ENCODE assay signal across 9 cellular contexts in the genomic region with DNA sequence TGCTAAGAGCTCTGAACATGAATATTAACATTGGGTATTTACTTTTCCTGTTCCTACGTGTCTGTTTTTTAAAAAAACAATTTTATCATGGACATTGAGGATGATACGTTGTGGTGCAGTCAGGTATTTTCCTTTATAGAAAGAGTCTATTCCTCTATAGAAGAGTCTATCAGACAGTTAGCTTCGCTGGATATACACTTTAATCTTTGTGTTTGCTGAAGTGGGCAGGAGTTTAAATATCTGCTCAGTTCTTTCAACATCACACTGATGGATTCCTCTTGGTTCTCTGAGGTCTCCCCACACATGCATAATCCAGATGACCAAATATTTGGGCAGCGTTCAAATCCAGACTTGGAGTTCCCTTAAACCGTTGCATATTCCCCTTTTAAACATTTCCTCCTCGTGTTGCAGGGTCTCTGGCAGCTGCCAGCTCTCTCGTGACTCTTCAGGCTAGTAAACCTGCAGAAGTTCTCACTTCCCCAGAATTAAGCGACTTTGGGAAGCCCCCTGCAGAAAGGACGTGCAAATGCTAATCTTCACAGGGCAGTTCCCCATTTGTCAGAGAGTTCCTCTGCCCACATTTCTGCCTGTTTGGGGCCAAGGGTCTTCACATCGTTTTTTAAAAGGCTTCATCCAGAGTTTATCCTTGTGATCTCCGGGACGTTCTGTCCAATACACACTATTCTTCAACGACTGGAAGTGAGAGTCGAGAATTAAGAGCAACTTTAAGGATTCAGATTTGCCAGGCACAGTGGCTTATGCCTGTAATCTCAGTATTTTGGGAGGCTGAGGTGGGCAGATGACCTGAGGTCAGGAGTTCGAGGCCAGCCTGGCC. TPM values are rescaled to one million over a fixed set of nuclear protein-coding genes. Genes with fewer than 3 reads are reported as not detected.
DNase-seq lines count a peak whose midpoint lies in the region; ATAC-seq, FAIRE-seq and TF ChIP-seq lines count a peak whose summit lies in the region.
"Had no signal": no experiment of that assay in that cellular context is flagged by ENCODE, and none has a peak within 500 bp of the region (broad histone marks: within the 10 kb centered on the region; RNA-seq: fewer than 3 reads in every experiment).

No MANE protein-coding gene starts in this region.

- ATAC-seq in GM19467 (IDR thresholded peaks at IDR 0.05; ENCODE audit: unreplicated experiment) (peak; percentile 70), HG03103 (IDR thresholded peaks at IDR 0.05; ENCODE audit: low read depth, unreplicated experiment) (peak; percentile 69)

- WGBS in small intestine, 3 donors, result 38 to 54% (median 52%) methylated on average over 15 of the region's 15 CpGs

- H3K4me3 ChIP-seq in A673 (ENCODE audit: low read depth, low read length, poor library complexity, severe bottlenecking) (no peak overlapping the region), small intestine (ENCODE audit: low read depth in 1 of 2, low read length in 2 of 2) (no peak overlapping the region), vagina (no peak overlapping the region)

- CTCF ChIA-PET in A673 (lab: Charles Lee), result no interaction called here

- H3K27ac ChIP-seq in A673 (ENCODE audit: low read depth, low read length, poor library complexity, severe bottlenecking) (no peak overlapping the region), small intestine (ENCODE audit: low read depth in 1 of 2, low read length in 1 of 2) (no peak overlapping the region), vagina (no peak overlapping the region)

- no peaks in the 10 kb centered on the region for H3K27me3 ChIP-seq in A673 (replicated peaks; ENCODE audit: insufficient read depth, low read depth, low read length, poor library complexity)
- no peaks in the 10 kb centered on the region for H3K27me3 ChIP-seq in small intestine (ENCODE audit: control insufficient read depth in 2 of 2, insufficient read depth in 2 of 2, low read length in 2 of 2)
- H3K27me3 ChIP-seq in vagina, result no peaks in the 10 kb centered on the region

- BruUV-seq in A673 (replicated peaks; lab: Mats Ljungman, UMichigan), result no TSS peak

- DNase-seq in GM10266 (ENCODE audit: extremely low spot score) (peak; percentile 59), globus pallidus (ENCODE audit: low spot score) (peak; percentile 37), A673 (ENCODE audit: low spot score) (no peak), small intestine (no peak), NCI-H526 (lab: John Stamatoyannopoulos, UW) (no peak), vagina (ENCODE audit: extremely low spot score in 2 of 2) (no peak)
- DNase-seq: COR-L47 had no signal

- no peaks in the 10 kb centered on the region for H3K9me3 ChIP-seq in A673 (ENCODE audit: low read depth, low read length, poor library complexity, severe bottlenecking)
- H3K9me3 ChIP-seq in small intestine (ENCODE audit: control insufficient read depth, low read depth), result no peaks in the 10 kb centered on the region
- no peaks in the 10 kb centered on the region for H3K9me3 ChIP-seq in vagina

- TF ChIP-seq POLR2A in vagina (IDR thresholded peaks at IDR 0.05), result no peak

- POLR2A ChIA-PET in A673 (lab: Charles Lee; ENCODE audit: low non-redundant PET), result no interaction called here

- TF ChIP-seq CTCF in GM10266 (IDR thresholded peaks at IDR 0.05; ENCODE audit: control insufficient read depth, insufficient read depth, low read depth, missing control alignments), result no peak
- no peak for TF ChIP-seq CTCF in A673 (conservative IDR thresholded peaks at IDR 0.05; ENCODE audit: low read depth, low read length)
- no peak for TF ChIP-seq CTCF in vagina (IDR thresholded peaks at IDR 0.05)

- H3K4me1 ChIP-seq in A673 (ENCODE audit: insufficient read depth, low read length, poor library complexity, severe bottlenecking) (no peaks in the 10 kb centered on the region), small intestine (ENCODE audit: control insufficient read depth in 2 of 2, insufficient read depth in 1 of 2, low read depth in 1 of 2, low read length in 1 of 2) (no peaks in the 10 kb centered on the region), vagina (no peaks in the 10 kb centered on the region)

- H3K36me3 ChIP-seq in A673 (ENCODE audit: insufficient read depth, low read length, poor library complexity, severe bottlenecking) (no peaks in the 10 kb centered on the region), small intestine (ENCODE audit: control insufficient read depth in 2 of 2, insufficient read depth in 2 of 2, low read length in 2 of 2) (no peaks in the 10 kb centered on the region), vagina (no peaks in the 10 kb centered on the region)

- no peak for FAIRE-seq in small intestine (lab: Jason Lieb, UNC)

- intact Hi-C loops in A673 (cut with micrococcal nuclease; ENCODE audit: unreplicated experiment), result no loop called here
- intact Hi-C loops in vagina (cut with DNase I), result no loop called here

RNA-seq across cellular contexts. Expression of a gene that starts 20.5 kb away (rescaled TPM):
- total RNA-seq in A673 (2021) (28.1 and 30.2 TPM in 2 replicates), vagina (26.0 TPM)
- 10 to 100 TPM in 1 of 3 donors, 1 to 10 TPM in 2; 7.2 to 14.4 (median 9.7) TPM for polyA plus RNA-seq in small intestine

RNA-seq across cellular contexts. Expression of a gene that starts 20.5 kb away (rescaled TPM):
- total RNA-seq in A673 (2021) (37.6 and 46.5 TPM in 2 replicates), vagina (32.7 TPM)
- 10 to 100 TPM; 23.9 to 33.0 (median 27.6) TPM for polyA plus RNA-seq in small intestine

Comparison
In these comparisons a context has a peak if more than half of its experiments do, and no peak if none do; other contexts are left out.
1. DNase-seq: peak in GM10266 (single experiment) and globus pallidus (single experiment); none in A673 (single experiment), small intestine (single experiment), NCI-H526 (0 of 2) and vagina (0 of 2).